10 cellular contexts compared by ENCODE assay signal in the genomic region with DNA sequence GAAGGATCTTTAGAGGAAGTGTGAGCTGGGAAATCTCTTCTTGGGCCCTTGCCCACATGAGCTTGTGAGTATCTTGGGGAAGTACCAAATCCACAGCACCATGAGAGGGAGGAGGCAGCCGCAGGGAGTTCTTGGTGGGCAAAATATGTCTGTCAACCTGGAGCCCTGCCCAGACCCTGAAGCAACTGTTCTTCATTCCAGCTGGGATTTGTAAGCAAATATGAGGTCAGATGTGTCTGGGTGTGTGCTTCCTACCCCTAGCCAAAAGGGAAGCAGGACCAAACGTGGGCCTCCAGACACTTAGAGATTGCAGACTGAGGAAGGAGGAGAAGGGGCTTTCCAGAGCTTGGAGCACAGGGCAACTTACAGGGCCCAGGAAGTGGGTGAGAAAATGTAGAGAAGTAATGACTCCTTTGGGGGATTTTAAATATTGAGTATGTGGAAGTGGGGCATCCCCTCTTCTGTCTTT. TPM values are rescaled to one million over a fixed set of nuclear protein-coding genes. Genes with fewer than 3 reads are reported as not detected.
DNase-seq lines count a peak whose midpoint lies in the region; ATAC-seq and TF ChIP-seq lines count a peak whose summit lies in the region.
"Had no signal": no experiment of that assay in that cellular context is flagged by ENCODE, and none has a peak within 500 bp of the region (broad histone marks: within the 10 kb centered on the region; RNA-seq: fewer than 3 reads in every experiment).

No MANE protein-coding gene starts in this region.

- TF ChIP-seq POLR2A in lower leg skin (IDR thresholded peaks at IDR 0.05): no peak

- ATAC-seq in HG02763 (IDR thresholded peaks at IDR 0.05; ENCODE audit: unreplicated experiment) (peak; percentile 47), GM19452 (IDR thresholded peaks at IDR 0.05; ENCODE audit: unreplicated experiment) (no peak), GM21528 (IDR thresholded peaks at IDR 0.05; ENCODE audit: low FRiP score, unreplicated experiment) (no peak)
- ATAC-seq: HCT116 had no signal

- H3K27me3 ChIP-seq in tibial artery: no peaks in the 10 kb centered on the region

- H3K27ac ChIP-seq in tibial artery: no peak overlapping the region
- H3K27ac ChIP-seq: WERI-Rb-1 had no signal

- no peaks in the 10 kb centered on the region for H3K9me3 ChIP-seq in tibial artery

- peaks cover 0 to 16% (median 0%) of the 10 kb centered on the region in 4 donors for H3K4me1 ChIP-seq in tibial artery

- 4 to 8% methylated on average over 2 of the region's 2 CpGs for WGBS in lower leg skin, 2 donors

- DNase-seq in astrocyte of the cerebellum (ENCODE audit: low read depth) (peak; percentile 22), lower leg skin (ENCODE audit: low spot score in 2 of 2) (peak; percentile 87 to 96), tibial artery (peak; percentile 85 to 91)
- DNase-seq in stimulated activated CD4-positive, alpha-beta T cell treated with anti-CD3 and anti-CD28 coated beads, Interleukin-2, amount 100 ng/mL, for 24 hours: no peak
- DNase-seq: NCI-H774, WERI-Rb-1 had no signal

- no peaks in the 10 kb centered on the region for H3K36me3 ChIP-seq in tibial artery
- H3K36me3 ChIP-seq: WERI-Rb-1 had no signal

- H3K4me3 ChIP-seq in astrocyte of the cerebellum (ENCODE audit: low read depth, low read length) (no peak overlapping the region), lower leg skin (ENCODE audit: low read depth, poor library complexity, severe bottlenecking) (no peak overlapping the region), tibial artery (no peak overlapping the region)

- TF ChIP-seq CTCF in astrocyte of the cerebellum (IDR thresholded peaks at IDR 0.05; ENCODE audit: low read depth, low read length, missing control alignments): no peak
- no peak for TF ChIP-seq CTCF in lower leg skin (IDR thresholded peaks at IDR 0.05)
- no peak for TF ChIP-seq CTCF in tibial artery (IDR thresholded peaks at IDR 0.05)

- in situ Hi-C loops in astrocyte of the cerebellum (cut with HindIII; ENCODE audit: low sequenced_read_pairs): no loop called here

- intact Hi-C loops in lower leg skin (cut with DNase I; ENCODE audit: low total_unique reads): no loop called here
- intact Hi-C loops in tibial artery (cut with DNase I; ENCODE audit: low total_unique reads): no loop called here

RNA-seq across cellular contexts. Expression of a gene that starts 21.0 kb away (rescaled TPM):
- 10 to 100 TPM; 29.5 to 46.8 (median 38.9) TPM for total RNA-seq in lower leg skin

RNA-seq across cellular contexts. Expression of a gene that starts 21.1 kb away (rescaled TPM):
- total RNA-seq in lower leg skin: 10 to 100 TPM in 1 of 4 donors, 1 to 10 TPM in 3; 2.9 to 10.1 (median 6.6) TPM

RNA-seq across cellular contexts. Expression of a gene that starts 41.9 kb away (rescaled TPM):
- not detected for total RNA-seq in lower leg skin

Comparison
In these comparisons a context has a peak if more than half of its experiments do, and no peak if none do; other contexts are left out.
1. DNase-seq: peak in astrocyte of the cerebellum (single experiment), lower leg skin (2 of 2) and tibial artery (2 of 2); none in stimulated activated CD4-positive, alpha-beta T cell treated with anti-CD3 and anti-CD28 coated beads, Interleukin-2, amount 100 ng/mL, for 24 hours (0 of 2).